ENCODE assay signal across 22 cellular contexts in genomic region chr11:122802876-122803275, GRCh38. TPM values are rescaled to one million over a fixed set of nuclear protein-coding genes. Genes with fewer than 3 reads are reported as not detected.
DNase-seq lines count a peak whose midpoint lies in the region; ATAC-seq and TF ChIP-seq lines count a peak whose summit lies in the region.
"Had no signal": no experiment of that assay in that cellular context is flagged by ENCODE, and none has a peak within 500 bp of the region (broad histone marks: within the 10 kb centered on the region; RNA-seq: fewer than 3 reads in every experiment).

No MANE protein-coding gene starts in this region.

- H3K4me3 Mint-ChIP-seq in natural killer cell, result peak overlapping the region; percentile 69
- H3K4me3 Mint-ChIP-seq in natural killer cell treated with Interleukin-12 subunit alpha and Interleukin-12 subunit beta and Interleukin-15 and Interleukin-18, amount 100 ng/mL, for 72 hours, result no peak overlapping the region
- H3K4me3 Mint-ChIP-seq: activated naive CD8-positive, alpha-beta T cell treated with anti-CD3 and anti-CD28 coated beads for 36 hours had no signal

- H3K4me1 Mint-ChIP-seq in natural killer cell, result peaks cover 16 to 25% of the 10 kb centered on the region in 2 donors
- peaks cover 15 to 24% of the 10 kb centered on the region in 2 donors for H3K4me1 Mint-ChIP-seq in natural killer cell treated with Interleukin-12 subunit alpha and Interleukin-12 subunit beta and Interleukin-15 and Interleukin-18, amount 100 ng/mL, for 72 hours (ENCODE audit: low read depth in 2 of 2)

- TF ChIP-seq CTCF in natural killer cell (IDR thresholded peaks at IDR 0.05) (no peak), brain microvascular endothelial cell (IDR thresholded peaks at IDR 0.05; ENCODE audit: low read depth, low read length, missing control alignments) (no peak), foreskin keratinocyte (conservative IDR thresholded peaks at IDR 0.05) (no peak)

- H3K27ac ChIP-seq in brain microvascular endothelial cell, result peak overlapping the region; percentile 48
- H3K27ac ChIP-seq in foreskin keratinocyte, result peak overlapping the region; percentile 91
- H3K27ac ChIP-seq: body of pancreas, stomach, upper lobe of left lung had no signal

- H3K36me3 ChIP-seq in brain microvascular endothelial cell (replicated peaks), result peaks cover 42% of the 10 kb centered on the region

- no peak for ATAC-seq in natural killer cell
- ATAC-seq in natural killer cell treated with Interleukin-12 subunit alpha and Interleukin-12 subunit beta and Interleukin-15 and Interleukin-18, amount 100 ng/mL, for 72 hours, result no peak
- ATAC-seq in foreskin keratinocyte, result no peak
- no peak for ATAC-seq in GM21367 (IDR thresholded peaks at IDR 0.05; ENCODE audit: unreplicated experiment)
- ATAC-seq in HG02798 (IDR thresholded peaks at IDR 0.05; ENCODE audit: poor library complexity, unreplicated experiment), result no peak
- ATAC-seq: body of pancreas, K562, Right ventricle myocardium inferior, sciatic nerve had no signal

- no peaks in the 10 kb centered on the region for H3K9me3 Mint-ChIP-seq in natural killer cell
- H3K9me3 Mint-ChIP-seq in natural killer cell treated with Interleukin-12 subunit alpha and Interleukin-12 subunit beta and Interleukin-15 and Interleukin-18, amount 100 ng/mL, for 72 hours, result no peaks in the 10 kb centered on the region
- H3K9me3 Mint-ChIP-seq: activated T-helper 2 cell treated with anti-CD3 and anti-CD28 coated beads, Interferon-gamma antibody, Interleukin-2, Interleukin-4, amounts not matched to agents 10 μg/mL and 5 μg/mL and 100 μg/mL, durations not matched to agents 14 hours and 24 hours and 36 hours; naive B cell had no signal

- DNase-seq in natural killer cell (no peak), brain microvascular endothelial cell (no peak), foreskin keratinocyte (no peak), GDM1 (lab: John Stamatoyannopoulos, UW) (no peak), iPS-NIHi11 (ENCODE audit: low spot score) (no peak)
- DNase-seq in natural killer cell treated with Interleukin-12 subunit alpha and Interleukin-12 subunit beta and Interleukin-15 and Interleukin-18, amount 100 ng/mL, for 72 hours (ENCODE audit: low spot score), result no peak
- DNase-seq: activated naive CD8-positive, alpha-beta T cell treated with anti-CD3 and anti-CD28 coated beads for 36 hours; body of pancreas; naive B cell; NCI-H1694 treated with DMSO at 0.1 percent for 48 hours; NCI-H69; stomach; upper lobe of left lung had no signal

- peak overlapping the region; percentile 54 to 84 for H3K27ac Mint-ChIP-seq in natural killer cell
- H3K27ac Mint-ChIP-seq in natural killer cell treated with Interleukin-12 subunit alpha and Interleukin-12 subunit beta and Interleukin-15 and Interleukin-18, amount 100 ng/mL, for 72 hours, result peak overlapping the region in 1 of 2 donors; percentile 68
- H3K27ac Mint-ChIP-seq: activated naive CD8-positive, alpha-beta T cell treated with anti-CD3 and anti-CD28 coated beads for 36 hours had no signal

- in situ Hi-C loops in brain microvascular endothelial cell (cut with HindIII; ENCODE audit: low pct_ligation_motif_present, low sequenced_read_pairs), result no loop called here

- peaks cover 12% of the 10 kb centered on the region for H3K36me3 Mint-ChIP-seq in natural killer cell
- no peaks in the 10 kb centered on the region for H3K36me3 Mint-ChIP-seq in natural killer cell treated with Interleukin-12 subunit alpha and Interleukin-12 subunit beta and Interleukin-15 and Interleukin-18, amount 100 ng/mL, for 72 hours

- intact Hi-C loops in natural killer cell (cut with micrococcal nuclease), result no loop called here

- no peaks in the 10 kb centered on the region for H3K27me3 Mint-ChIP-seq in natural killer cell (ENCODE audit: low read depth in 2 of 2)
- no peaks in the 10 kb centered on the region for H3K27me3 Mint-ChIP-seq in natural killer cell treated with Interleukin-12 subunit alpha and Interleukin-12 subunit beta and Interleukin-15 and Interleukin-18, amount 100 ng/mL, for 72 hours
- H3K27me3 Mint-ChIP-seq: activated naive CD8-positive, alpha-beta T cell treated with anti-CD3 and anti-CD28 coated beads for 36 hours; naive B cell had no signal

- peaks cover 27% of the 10 kb centered on the region for H3K4me1 ChIP-seq in foreskin keratinocyte
- H3K4me1 ChIP-seq: body of pancreas had no signal

- H3K4me3 ChIP-seq in brain microvascular endothelial cell (ENCODE audit: low read depth, low read length), result no peak overlapping the region
- H3K4me3 ChIP-seq: body of pancreas, K562, stomach, upper lobe of left lung had no signal

- H3K27me3 ChIP-seq in brain microvascular endothelial cell (replicated peaks), result no peaks in the 10 kb centered on the region
- no peaks in the 10 kb centered on the region for H3K27me3 ChIP-seq in foreskin keratinocyte
- H3K27me3 ChIP-seq: body of pancreas, stomach, upper lobe of left lung had no signal

RNA-seq across cellular contexts. Expression of gene CRTAM, which starts 35.4 kb away (rescaled TPM):
- 1 to 10 TPM; 3.3 to 6.5 (median 5.4) TPM for total RNA-seq in natural killer cell
- total RNA-seq in natural killer cell treated with Interleukin-12 subunit alpha and Interleukin-12 subunit beta and Interleukin-15 and Interleukin-18, amount 100 ng/mL, for 72 hours, result 1 to 10 TPM in 1 of 2 donors, under 1 TPM in 1; 0.98 to 2.9 TPM
- total RNA-seq in foreskin keratinocyte, result not detected in 2 replicates
- polyA plus RNA-seq in foreskin keratinocyte, result not detected in 2 replicates
- total RNA-seq: A172, body of pancreas, H1, K562 had no signal
- polyA plus RNA-seq: BJ, H1, K562 had no signal
